Comparison of ENCODE assay signal across 12 cellular contexts in the genomic region with DNA sequence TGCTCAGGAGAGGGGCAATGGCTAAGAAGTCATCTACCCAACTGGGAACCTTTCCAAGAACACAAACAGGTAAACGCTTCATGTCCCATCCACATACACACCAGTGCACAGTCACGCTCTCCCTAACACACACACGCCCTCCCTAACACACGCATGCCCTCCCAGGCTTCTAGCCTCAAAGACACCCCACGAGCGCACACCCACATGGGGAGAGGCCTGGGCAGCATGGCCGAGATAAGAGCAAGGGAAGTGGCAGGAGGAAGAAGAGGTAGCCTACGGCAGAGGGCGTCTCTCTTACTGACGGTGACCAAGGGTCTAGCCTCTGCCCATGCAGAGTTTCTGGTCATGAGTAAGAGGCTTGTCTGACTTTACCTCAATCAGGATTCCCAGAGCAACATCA. TPM values are rescaled to one million over a fixed set of nuclear protein-coding genes. Genes with fewer than 3 reads are reported as not detected.
DNase-seq lines count a peak whose midpoint lies in the region; ATAC-seq, FAIRE-seq and TF ChIP-seq lines count a peak whose summit lies in the region.
"Had no signal": no experiment of that assay in that cellular context is flagged by ENCODE, and none has a peak within 500 bp of the region (broad histone marks: within the 10 kb centered on the region; RNA-seq: fewer than 3 reads in every experiment).

No MANE protein-coding gene starts in this region.

- ATAC-seq in HG02885 (IDR thresholded peaks at IDR 0.05; ENCODE audit: poor library complexity, unreplicated experiment), result no peak

- no peak overlapping the region for H3K4me3 ChIP-seq in CD4-positive, alpha-beta memory T cell (ENCODE audit: low read length in 2 of 2)
- no peak overlapping the region for H3K4me3 ChIP-seq in H7 (ENCODE audit: insufficient read depth, low read depth, low read length)
- H3K4me3 ChIP-seq in parathyroid adenoma (ENCODE audit: low read depth, low read length), result no peak overlapping the region

- POLR2A ChIA-PET in CD4-positive, alpha-beta memory T cell (lab: Charles Lee; ENCODE audit: partially characterized antibody), result interaction anchor here (4.3 to 9.4 kb wide), 2 partner anchors 7 to 18 kb away, joined by 59 to 215 read pairs; partner anchors contain the start of gene TMEM140

- H3K9me3 ChIP-seq in CD4-positive, alpha-beta memory T cell (ENCODE audit: control insufficient read depth in 1 of 2, low read length in 2 of 2), result no peaks in the 10 kb centered on the region
- no peaks in the 10 kb centered on the region for H3K9me3 ChIP-seq in parathyroid adenoma (ENCODE audit: control insufficient read depth, low read length)

- H3K36me3 ChIP-seq in CD4-positive, alpha-beta memory T cell (ENCODE audit: insufficient read depth, low read length), result peaks cover 22% of the 10 kb centered on the region
- H3K36me3 ChIP-seq in H7 (replicated peaks; ENCODE audit: control insufficient read depth, insufficient read depth, low read length), result peaks cover 36% of the 10 kb centered on the region
- no peaks in the 10 kb centered on the region for H3K36me3 ChIP-seq in parathyroid adenoma (ENCODE audit: control insufficient read depth, insufficient read depth, low read length)

- no peak overlapping the region for H3K9ac ChIP-seq in parathyroid adenoma

- no peaks in the 10 kb centered on the region for H3K27me3 Mint-ChIP-seq in CD4-positive, alpha-beta memory T cell

- H3K4me3 Mint-ChIP-seq in CD4-positive, alpha-beta memory T cell, result peak overlapping the region in 6 of 8 donors; percentile 27 to 72 (median 48)

- TF ChIP-seq CTCF in parathyroid adenoma (IDR thresholded peaks at IDR 0.05), result no peak

- H3K4me2 ChIP-seq in parathyroid adenoma (ENCODE audit: low read length), result no peak overlapping the region

- H3K36me3 Mint-ChIP-seq in CD4-positive, alpha-beta memory T cell, result peaks cover 44 to 65% of the 10 kb centered on the region in 2 donors

- TF ChIP-seq POLR2A in H54 (IDR thresholded peaks at IDR 0.05; ENCODE audit: low read depth, low read length), result no peak

- H3K27ac ChIP-seq in CD4-positive, alpha-beta memory T cell (ENCODE audit: low read depth, low read length), result peak overlapping the region; percentile 42
- H3K27ac ChIP-seq in cingulate gyrus (ENCODE audit: low read depth, low read length), result peak overlapping the region; percentile 8
- H3K27ac ChIP-seq in parathyroid adenoma, result peak overlapping the region; percentile 32

- peaks cover 43% of the 10 kb centered on the region for H3K4me1 ChIP-seq in CD4-positive, alpha-beta memory T cell (ENCODE audit: insufficient read depth, low read length)
- peaks cover 12% of the 10 kb centered on the region for H3K4me1 ChIP-seq in parathyroid adenoma

- peaks cover 5% of the 10 kb centered on the region for H3K79me2 ChIP-seq in parathyroid adenoma

- no peak for FAIRE-seq in H54 (lab: Jason Lieb, UNC)
- FAIRE-seq: bronchial epithelial cell had no signal

- CTCF ChIA-PET in CD4-positive, alpha-beta memory T cell (lab: Charles Lee; ENCODE audit: partially characterized antibody), result interaction anchor here (5.5 to 12.3 kb wide), 3 partner anchors 11 to 182 kb away, joined by 54 to 162 read pairs (median 113); partner anchors contain the start of genes AGBL3 and TMEM140

- intact Hi-C loops in CD4-positive, alpha-beta memory T cell (cut with micrococcal nuclease), result no loop called here

- no peak for DNase-seq in CD4-positive, alpha-beta memory T cell
- DNase-seq in H7, result peak; percentile 10
- DNase-seq in NCI-H146 treated with DMSO at 0.1 percent for 48 hours (lab: John Stamatoyannopoulos, UW; ENCODE audit: unreplicated experiment), result no peak
- DNase-seq in H54 (ENCODE audit: insufficient read length, low spot score), result no peak
- DNase-seq in DMS 273 treated with DMSO at 0.1 percent for 48 hours (lab: John Stamatoyannopoulos, UW), result no peak
- DNase-seq: Calu3, islet precursor cell, NCI-H1417 had no signal

- H2AFZ ChIP-seq in parathyroid adenoma, result no peak overlapping the region

- no peaks in the 10 kb centered on the region for H3K27me3 ChIP-seq in CD4-positive, alpha-beta memory T cell (ENCODE audit: insufficient read depth, low read length)
- H3K27me3 ChIP-seq in H7 (ENCODE audit: control insufficient read depth, insufficient read depth, low read length) (no peaks in the 10 kb centered on the region), parathyroid adenoma (ENCODE audit: control insufficient read depth, insufficient read depth, low read length) (no peaks in the 10 kb centered on the region)

- peaks cover 35 to 70% (median 54%) of the 10 kb centered on the region in 4 donors for H3K4me1 Mint-ChIP-seq in CD4-positive, alpha-beta memory T cell

- peak overlapping the region; percentile 83 to 97 (median 91) for H3K27ac Mint-ChIP-seq in CD4-positive, alpha-beta memory T cell

- H3K9me3 Mint-ChIP-seq in CD4-positive, alpha-beta memory T cell, result peaks cover 0 to 3% (median under 1%) of the 10 kb centered on the region in 8 donors

RNA-seq across cellular contexts. Expression of gene CYREN, which starts 3.1 kb away (rescaled TPM):
- 10 to 100 TPM; 45.3 to 46.5 TPM for total RNA-seq in CD4-positive, alpha-beta memory T cell
- polyA plus RNA-seq in CD4-positive, alpha-beta memory T cell, result 10 to 100 TPM; 35.2 to 52.9 TPM
- total RNA-seq in H7 (2014; rRNA removed; shearing (Covaris generic)), result 36.2 and 41.1 TPM in 2 replicates

RNA-seq across cellular contexts. Expression of gene TMEM140, which starts 19.5 kb away (rescaled TPM):
- total RNA-seq in CD4-positive, alpha-beta memory T cell, result 10 to 100 TPM; 28.3 to 31.3 TPM
- 10 to 100 TPM; 13.6 to 30.9 TPM for polyA plus RNA-seq in CD4-positive, alpha-beta memory T cell
- total RNA-seq in H7 (2014; rRNA removed; shearing (Covaris generic)), result not detected in 2 replicates

RNA-seq across cellular contexts. Expression of gene WDR91, which starts 44.0 kb away (rescaled TPM):
- total RNA-seq in CD4-positive, alpha-beta memory T cell, result 10 to 100 TPM; 29.1 to 29.4 TPM
- 1 to 10 TPM; 2.3 to 8.9 TPM for polyA plus RNA-seq in CD4-positive, alpha-beta memory T cell
- total RNA-seq in H7 (2014; rRNA removed; shearing (Covaris generic)), result 9.1 and 17.4 TPM in 2 replicates

Comparison
In these comparisons a context has a peak if more than half of its experiments do, and no peak if none do; other contexts are left out.
1. RNA of gene TMEM140, which starts 19.5 kb away (total RNA-seq): 28.3 to 31.3 TPM in CD4-positive, alpha-beta memory T cell; not detected in H7; every median in the first group is over 10 times any median in the second.
2. Peak in every context shown above with its lines, with median percentiles within 50 percentile points of each other: H3K27ac ChIP-seq.